8 cellular contexts compared by ENCODE assay signal in genomic region chr10:44864637-44865288, GRCh38. TPM values are rescaled to one million over a fixed set of nuclear protein-coding genes. Genes with fewer than 3 reads are reported as not detected.
DNase-seq lines count a peak whose midpoint lies in the region; ATAC-seq and TF ChIP-seq lines count a peak whose summit lies in the region.

No MANE protein-coding gene starts in this region.

- peak; percentile 88 for TF ChIP-seq CTCF in CD8-positive, alpha-beta T cell (IDR thresholded peaks at IDR 0.05)
- peak; percentile 89 for TF ChIP-seq CTCF in epithelial cell of esophagus (IDR thresholded peaks at IDR 0.05; ENCODE audit: insufficient read depth, low read depth, low read length, missing control alignments)
- peak; percentile 99 for TF ChIP-seq CTCF in mucosa of descending colon (IDR thresholded peaks at IDR 0.05)

- DNase-seq in CD8-positive, alpha-beta T cell = peak; percentile 62 to 90 (median 80)
- peak; percentile 42 for DNase-seq in HS-27A (ENCODE audit: low read depth)
- DNase-seq in NT2/D1 (ENCODE audit: low read depth, low spot score) = peak; percentile 61
- peak; percentile 81 for DNase-seq in activated T-cell treated with anti-CD3 and anti-CD28 coated beads for 4 hours
- peak; percentile 73 for DNase-seq in epithelial cell of esophagus (ENCODE audit: low read depth)
- peak; percentile 88 to 97 (median 95) for DNase-seq in mucosa of descending colon
- DNase-seq in stimulated activated CD8-positive, alpha-beta memory T cell treated with anti-CD3 and anti-CD28 coated beads, Interleukin-2, amount 100 ng/mL, for 48 hours (ENCODE audit: low read depth in 2 of 2) = peak; percentile 77 to 78

- POLR2A ChIA-PET in CD8-positive, alpha-beta T cell (lab: Charles Lee) = no interaction called here

- H3K36me3 ChIP-seq in CD8-positive, alpha-beta T cell (ENCODE audit: insufficient read depth, low read length) = no peaks in the 10 kb centered on the region
- H3K36me3 ChIP-seq in NT2/D1 (ENCODE audit: insufficient read depth, insufficient read length, low read length) = no peaks in the 10 kb centered on the region
- no peaks in the 10 kb centered on the region for H3K36me3 ChIP-seq in mucosa of descending colon (ENCODE audit: low read depth)

- CTCF ChIA-PET in CD8-positive, alpha-beta T cell (lab: Charles Lee) = interaction anchor here (1.0 to 4.3 kb wide), 17 partner anchors 8 to 1202 kb away, joined by 3 to 22 read pairs (median 5); no protein-coding TSS in a partner anchor

- H3K27me3 Mint-ChIP-seq in CD8-positive, alpha-beta T cell (ENCODE audit: low read depth) = peaks cover 51% of the 10 kb centered on the region

- intact Hi-C loops in CD8-positive, alpha-beta T cell (cut with DNase I, micrococcal nuclease) = loop anchor here (1.0 to 5.0 kb wide), 2 partner anchors 113 to 1193 kb away; partner anchors contain the start of gene DEPP1 (in 1 of the 2)
- intact Hi-C loops in mucosa of descending colon (cut with DNase I, micrococcal nuclease) = loop anchor here in 1 of 2 donors (10.0 kb wide), 1 partner anchor 1190 kb away; no protein-coding TSS in a partner anchor

- H3K9me3 Mint-ChIP-seq in CD8-positive, alpha-beta T cell = no peaks in the 10 kb centered on the region

- H3K4me3 ChIP-seq in CD8-positive, alpha-beta T cell (ENCODE audit: low read depth, low read length) = peak overlapping the region; percentile 78
- peak overlapping the region; percentile 46 for H3K4me3 ChIP-seq in NT2/D1 (ENCODE audit: insufficient read length, low read depth)
- H3K4me3 ChIP-seq in epithelial cell of esophagus (ENCODE audit: low read length) = peak overlapping the region; percentile 51
- H3K4me3 ChIP-seq in mucosa of descending colon = peak overlapping the region; percentile 2

- no peaks in the 10 kb centered on the region for H3K9me3 ChIP-seq in CD8-positive, alpha-beta T cell (ENCODE audit: low read length)
- H3K9me3 ChIP-seq in NT2/D1 (ENCODE audit: insufficient read depth, low read length) (peaks cover 26% of the 10 kb centered on the region; the same call in 1 of the 2 replicates), mucosa of descending colon (no peaks in the 10 kb centered on the region)

- ATAC-seq in CD8-positive, alpha-beta T cell = peak; percentile 76
- ATAC-seq in GM19468 (IDR thresholded peaks at IDR 0.05; ENCODE audit: extremely low read depth, unreplicated experiment) = peak; percentile 47
- ATAC-seq in mucosa of descending colon = peak; percentile 98

- peak overlapping the region; percentile 12 for H3K27ac Mint-ChIP-seq in CD8-positive, alpha-beta T cell

- no peaks in the 10 kb centered on the region for H3K36me3 Mint-ChIP-seq in CD8-positive, alpha-beta T cell

- peaks cover 6% of the 10 kb centered on the region for H3K27me3 ChIP-seq in CD8-positive, alpha-beta T cell (ENCODE audit: insufficient read depth, low read length)
- H3K27me3 ChIP-seq in NT2/D1 (ENCODE audit: insufficient read depth, insufficient read length) = peaks cover 20% of the 10 kb centered on the region

- peaks cover 19% of the 10 kb centered on the region for H3K4me1 Mint-ChIP-seq in CD8-positive, alpha-beta T cell (ENCODE audit: low read depth)

- peak overlapping the region; percentile 77 for H3K9ac ChIP-seq in NT2/D1 (ENCODE audit: insufficient read length, low read depth)

- peak overlapping the region; percentile 90 for H3K4me3 Mint-ChIP-seq in CD8-positive, alpha-beta T cell

- H3K4me1 ChIP-seq in CD8-positive, alpha-beta T cell (ENCODE audit: insufficient read depth, low read length) = peaks cover 14% of the 10 kb centered on the region
- H3K4me1 ChIP-seq in NT2/D1 (ENCODE audit: insufficient read depth, insufficient read length) (peaks cover 12% of the 10 kb centered on the region), mucosa of descending colon (ENCODE audit: low read depth) (peaks cover 10% of the 10 kb centered on the region)

- H3K27ac ChIP-seq in CD8-positive, alpha-beta T cell (ENCODE audit: low read depth, low read length) = no peak overlapping the region

RNA-seq across cellular contexts. Expression of gene TMEM72, which starts 46.4 kb away (rescaled TPM):
- not detected for total RNA-seq in CD8-positive, alpha-beta T cell
- total RNA-seq in mucosa of descending colon = 10 to 100 TPM; 14.9 to 40.6 (median 17.4) TPM

Comparison
In these comparisons a context has a peak if more than half of its experiments do, and no peak if none do; other contexts are left out.
1. ATAC-seq: peak in every context shown above with its lines; median percentile 98 in mucosa of descending colon; 76 in CD8-positive, alpha-beta T cell; 47 in GM19468.
2. DNase-seq: peak in every context shown above with its lines; median percentile 95 in mucosa of descending colon; 81 in activated T-cell treated with anti-CD3 and anti-CD28 coated beads for 4 hours; 80 in CD8-positive, alpha-beta T cell; 78 in stimulated activated CD8-positive, alpha-beta memory T cell treated with anti-CD3 and anti-CD28 coated beads, Interleukin-2, amount 100 ng/mL, for 48 hours; 73 in epithelial cell of esophagus; 61 in NT2/D1; 42 in HS-27A.
3. H3K4me3 ChIP-seq: peak in every context shown above with its lines; median percentile 78 in CD8-positive, alpha-beta T cell; 51 in epithelial cell of esophagus; 46 in NT2/D1; 2 in mucosa of descending colon.
4. RNA of gene TMEM72, which starts 46.4 kb away (total RNA-seq): 14.9 to 40.6 TPM in mucosa of descending colon; not detected in CD8-positive, alpha-beta T cell; every median in the first group is over 10 times any median in the second.
5. Peak in every context shown above with its lines, with median percentiles within 50 percentile points of each other: CTCF ChIP-seq.